1 cellular context compared by ENCODE assay signal in the genomic region with DNA sequence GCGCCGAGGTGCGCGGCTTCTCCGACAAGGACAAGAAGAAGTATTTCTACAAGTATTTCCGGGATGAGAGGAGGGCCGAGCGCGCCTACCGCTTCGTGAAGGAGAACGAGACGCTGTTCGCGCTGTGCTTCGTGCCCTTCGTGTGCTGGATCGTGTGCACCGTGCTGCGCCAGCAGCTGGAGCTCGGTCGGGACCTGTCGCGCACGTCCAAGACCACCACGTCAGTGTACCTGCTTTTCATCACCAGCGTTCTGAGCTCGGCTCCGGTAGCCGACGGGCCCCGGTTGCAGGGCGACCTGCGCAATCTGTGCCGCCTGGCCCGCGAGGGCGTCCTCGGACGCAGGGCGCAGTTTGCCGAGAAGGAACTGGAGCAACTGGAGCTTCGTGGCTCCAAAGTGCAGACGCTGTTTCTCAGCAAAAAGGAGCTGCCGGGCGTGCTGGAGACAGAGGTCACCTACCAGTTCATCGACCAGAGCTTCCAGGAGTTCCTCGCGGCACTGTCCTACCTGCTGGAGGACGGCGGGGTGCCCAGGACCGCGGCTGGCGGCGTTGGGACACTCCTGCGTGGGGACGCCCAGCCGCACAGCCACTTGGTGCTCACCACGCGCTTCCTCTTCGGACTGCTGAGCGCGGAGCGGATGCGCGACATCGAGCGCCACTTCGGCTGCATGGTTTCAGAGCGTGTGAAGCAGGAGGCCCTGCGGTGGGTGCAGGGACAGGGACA.
TF ChIP-seq lines count a peak whose summit lies in the region.

No MANE protein-coding gene starts in this region.

TF ChIP-seq in endothelial cell of umbilical vein, 7 proteins besides CTCF, POLR2A, EP300 and RAD21:
- no peak for TF ChIP-seq POLR2AphosphoS5 (IDR thresholded peaks at IDR 0.05; ENCODE audit: insufficient read depth, low read depth, low read length)
- TF ChIP-seq EZH2 (IDR thresholded peaks at IDR 0.05; ENCODE audit: borderline replicate concordance, low read depth, low read length, severe bottlenecking): peak; percentile 91
- TF ChIP-seq GATA2 (IDR thresholded peaks at IDR 0.05; ENCODE audit: insufficient read depth, insufficient read length, low read depth, low read length): no peak
- no peak for TF ChIP-seq FOS (IDR thresholded peaks at IDR 0.05; ENCODE audit: borderline replicate concordance, insufficient read depth, low read length)
